ENCODE assay signal across 11 cellular contexts in the genomic region with DNA sequence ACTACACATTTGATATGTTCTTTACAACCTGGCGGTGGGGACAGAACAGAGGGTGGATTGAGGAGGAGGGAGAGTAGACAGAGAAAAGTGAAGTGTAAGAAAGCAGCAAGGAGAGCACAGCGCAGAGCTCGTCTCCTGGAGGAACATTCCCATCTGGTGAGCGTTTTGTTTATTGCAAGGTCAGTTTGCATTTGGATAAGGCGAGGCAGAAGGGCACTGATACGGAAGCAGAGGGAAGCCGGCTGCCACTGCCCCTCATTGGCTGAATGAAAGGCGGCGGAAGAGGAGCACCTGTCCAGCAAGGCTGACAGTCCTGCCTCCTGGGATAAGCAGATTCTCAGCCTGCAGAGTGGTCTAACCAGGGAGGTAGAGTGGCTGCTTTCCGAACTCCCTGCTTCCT.
DNase-seq lines count a peak whose midpoint lies in the region; ATAC-seq and TF ChIP-seq lines count a peak whose summit lies in the region.
"Had no signal": no experiment of that assay in that cellular context is flagged by ENCODE, and none has a peak within 500 bp of the region (broad histone marks: within the 10 kb centered on the region; RNA-seq: fewer than 3 reads in every experiment).

No MANE protein-coding gene starts in this region.

- H3K36me3 ChIP-seq in stomach, result peaks cover 0 to 5% (median 2%) of the 10 kb centered on the region in 4 donors

- no peaks in the 10 kb centered on the region for H3K9me3 Mint-ChIP-seq in natural killer cell treated with Interleukin-12 subunit alpha and Interleukin-12 subunit beta and Interleukin-15 and Interleukin-18, amount 100 ng/mL, for 72 hours

- no peak for ATAC-seq in natural killer cell treated with Interleukin-12 subunit alpha and Interleukin-12 subunit beta and Interleukin-15 and Interleukin-18, amount 100 ng/mL, for 72 hours
- ATAC-seq: stimulated activated naive CD8-positive, alpha-beta T cell treated with anti-CD3 and anti-CD28 coated beads, Interleukin-15, amount 100 ng/mL, for 72 hours had no signal

- H3K4me3 ChIP-seq in cardiac fibroblast (replicated peaks in 1 of 2; ENCODE audit: low read depth in 2 of 2, low read length in 2 of 2), result no peak overlapping the region
- H3K4me3 ChIP-seq in stomach, result no peak overlapping the region

- H3K27ac Mint-ChIP-seq in natural killer cell treated with Interleukin-12 subunit alpha and Interleukin-12 subunit beta and Interleukin-15 and Interleukin-18, amount 100 ng/mL, for 72 hours, result no peak overlapping the region

- no peak overlapping the region for H3K27ac ChIP-seq in stomach

- H3K36me3 Mint-ChIP-seq in natural killer cell treated with Interleukin-12 subunit alpha and Interleukin-12 subunit beta and Interleukin-15 and Interleukin-18, amount 100 ng/mL, for 72 hours, result peaks cover 6% of the 10 kb centered on the region

- peaks cover 0 to 3% (median 0%) of the 10 kb centered on the region in 4 donors for H3K4me1 ChIP-seq in stomach

- TF ChIP-seq POLR2A in stomach (IDR thresholded peaks at IDR 0.05), result no peak

- no peak overlapping the region for H3K4me3 Mint-ChIP-seq in natural killer cell treated with Interleukin-12 subunit alpha and Interleukin-12 subunit beta and Interleukin-15 and Interleukin-18, amount 100 ng/mL, for 72 hours
- H3K4me3 Mint-ChIP-seq: stimulated activated naive CD8-positive, alpha-beta T cell treated with anti-CD3 and anti-CD28 coated beads, Interleukin-15, amount 100 ng/mL, for 72 hours; T-helper 2 cell treated with Interferon-gamma antibody and Interleukin-4, amounts not matched to agents 5 μg/mL and 100 μg/mL, for 36 hours had no signal

- TF ChIP-seq CTCF in cardiac fibroblast (IDR thresholded peaks at IDR 0.05; ENCODE audit: low read depth, low read length), result peak; percentile 8
- TF ChIP-seq CTCF in stomach (IDR thresholded peaks at IDR 0.05), result peak in 4 of 7 experiments; percentile 12 to 34 (median 18)

- intact Hi-C loops in stomach (cut with DNase I; ENCODE audit: low total_unique reads), result no loop called here

- H3K27me3 Mint-ChIP-seq in natural killer cell treated with Interleukin-12 subunit alpha and Interleukin-12 subunit beta and Interleukin-15 and Interleukin-18, amount 100 ng/mL, for 72 hours, result no peaks in the 10 kb centered on the region
- H3K27me3 Mint-ChIP-seq: stimulated activated naive CD8-positive, alpha-beta T cell treated with anti-CD3 and anti-CD28 coated beads, Interleukin-15, amount 100 ng/mL, for 72 hours had no signal

- 19 to 51% (median 29%) methylated on average over 9 to 10 of the region's 10 CpGs for WGBS in stomach, 5 donors

- no peak for TF ChIP-seq EP300 in stomach (IDR thresholded peaks at IDR 0.05)

- H3K4me1 Mint-ChIP-seq in natural killer cell treated with Interleukin-12 subunit alpha and Interleukin-12 subunit beta and Interleukin-15 and Interleukin-18, amount 100 ng/mL, for 72 hours (ENCODE audit: low read depth in 2 of 2), result peaks cover 9 to 16% of the 10 kb centered on the region in 2 donors

- no peaks in the 10 kb centered on the region for H3K27me3 ChIP-seq in stomach

- H3K9me3 ChIP-seq in stomach, result no peaks in the 10 kb centered on the region

- peak; percentile 1 for DNase-seq in NCI-H510A (lab: John Stamatoyannopoulos, UW)
- DNase-seq in NCI-H510A treated with DMSO at 0.1 percent for 48 hours (lab: John Stamatoyannopoulos, UW), result no peak
- DNase-seq in cardiac fibroblast (ENCODE audit: low read depth in 2 of 2), result peak; percentile 31 to 54
- peak; percentile 14 for DNase-seq in iPS-NIHi11 (ENCODE audit: low spot score)
- no peak for DNase-seq in stomach
- no peak for DNase-seq in stimulated activated CD8-positive, alpha-beta memory T cell treated with anti-CD3 and anti-CD28 coated beads, Interleukin-4, amount 100 ng/mL, for 48 hours
- DNase-seq in AG08395 (ENCODE audit: low spot score), result no peak
- no peak for DNase-seq in natural killer cell treated with Interleukin-12 subunit alpha and Interleukin-12 subunit beta and Interleukin-15 and Interleukin-18, amount 100 ng/mL, for 72 hours (ENCODE audit: low spot score)
- DNase-seq: aorta; stimulated activated naive CD8-positive, alpha-beta T cell treated with anti-CD3 and anti-CD28 coated beads, Interleukin-15, amount 100 ng/mL, for 72 hours had no signal

Comparison
In these comparisons a context has a peak if more than half of its experiments do, and no peak if none do; other contexts are left out.
1. DNase-seq: peak in NCI-H510A (single experiment), cardiac fibroblast (2 of 2) and iPS-NIHi11 (single experiment); none in NCI-H510A treated with DMSO at 0.1 percent for 48 hours (single experiment), stomach (single experiment), stimulated activated CD8-positive, alpha-beta memory T cell treated with anti-CD3 and anti-CD28 coated beads, Interleukin-4, amount 100 ng/mL, for 48 hours (single experiment), AG08395 (single experiment) and natural killer cell treated with Interleukin-12 subunit alpha and Interleukin-12 subunit beta and Interleukin-15 and Interleukin-18, amount 100 ng/mL, for 72 hours (single experiment).